ENCODE assay signal across 1 cellular context in genomic region chr16:57890752-57891111, GRCh38.
TF ChIP-seq lines count a peak whose summit lies in the region.

No MANE protein-coding gene starts in this region.

TF ChIP-seq in IMR-90, 13 proteins besides CTCF, POLR2A, EP300 and RAD21 (continued from another document):
- TF ChIP-seq USF2 (IDR thresholded peaks at IDR 0.05; ENCODE audit: low read depth, low read length) (no peak), RCOR1 (IDR thresholded peaks at IDR 0.05; ENCODE audit: insufficient replicate concordance, low read length) (no peak), CHD1 (IDR thresholded peaks at IDR 0.05; ENCODE audit: low read depth, low read length) (no peak), MAFK (IDR thresholded peaks at IDR 0.05; ENCODE audit: low read depth, low read length) (no peak), CEBPB (IDR thresholded peaks at IDR 0.05; ENCODE audit: low read depth, low read length) (no peak)
